ENCODE assay signal across 29 cellular contexts in genomic region chr20:46062621-46063020, GRCh38. TPM values are rescaled to one million over a fixed set of nuclear protein-coding genes. Genes with fewer than 3 reads are reported as not detected.
"Had no signal": no experiment of that assay in that cellular context is flagged by ENCODE, and none has a peak within 500 bp of the region (broad histone marks: within the 10 kb centered on the region; RNA-seq: fewer than 3 reads in every experiment).

No MANE protein-coding gene starts in this region.

- H3K27me3 ChIP-seq: breast epithelium, pancreas, right atrium auricular region, thyroid gland had no signal

- H3K4me3 ChIP-seq: breast epithelium, heart right ventricle, pancreas, psoas muscle, right atrium auricular region, thyroid gland, upper lobe of right lung had no signal

- H3K9me3 Mint-ChIP-seq: activated naive CD4-positive, alpha-beta T cell treated with anti-CD3 and anti-CD28 coated beads for 36 hours; activated naive CD8-positive, alpha-beta T cell treated with anti-CD3 and anti-CD28 coated beads, Interleukin-2, amount 10 ng/mL, durations not matched to agents 7 days and 5 days; nephron had no signal

- ATAC-seq: heart right ventricle, left colon, pancreas, psoas muscle, upper lobe of right lung had no signal

- H3K27ac Mint-ChIP-seq: activated naive CD4-positive, alpha-beta T cell treated with anti-CD3 and anti-CD28 coated beads for 36 hours; activated naive CD8-positive, alpha-beta T cell treated with anti-CD3 and anti-CD28 coated beads, Interleukin-2, amount 10 ng/mL, durations not matched to agents 7 days and 5 days; nephron had no signal

- H3K27ac ChIP-seq: breast epithelium, epithelial cell of prostate, neutrophil, pancreas, psoas muscle, right atrium auricular region, thyroid gland, upper lobe of right lung had no signal

- H3K4me3 Mint-ChIP-seq: activated naive CD4-positive, alpha-beta T cell treated with anti-CD3 and anti-CD28 coated beads for 36 hours; activated naive CD8-positive, alpha-beta T cell treated with anti-CD3 and anti-CD28 coated beads, Interleukin-2, amount 10 ng/mL, durations not matched to agents 7 days and 5 days; nephron had no signal

- DNase-seq: activated CD4-positive, alpha-beta T cell treated with anti-CD3 and anti-CD28 coated beads for 1 hour; activated CD4-positive, alpha-beta T cell treated with anti-CD3 and anti-CD28 coated beads, Interleukin-2, amount 50 U/mL, for 4 hours; activated effector memory CD4-positive, alpha-beta T cell treated with Interleukin-2 at 50 U/mL for 16 hours; activated naive CD4-positive, alpha-beta T cell treated with anti-CD3 and anti-CD28 coated beads for 36 hours; activated naive CD8-positive, alpha-beta T cell treated with anti-CD3 and anti-CD28 coated beads, Interleukin-2, amount 10 ng/mL, durations not matched to agents 7 days and 5 days; activated T-cell treated with anti-CD3 and anti-CD28 coated beads, Interleukin-2, amount 50 U/mL, for 48 hours; amniotic stem cell; heart right ventricle; left colon; mesenchymal stem cell; pancreas; psoas muscle; stimulated activated CD4-positive, alpha-beta T cell treated with anti-CD3 and anti-CD28 coated beads, Interleukin-12 subunit alpha, Interleukin-12 subunit beta, amount 100 ng/mL, for 4 hours; stimulated activated CD4-positive, alpha-beta T cell treated with anti-CD3 and anti-CD28 coated beads, Interleukin-4, amount 100 ng/mL, for 4 hours; stimulated activated naive CD8-positive, alpha-beta T cell treated with anti-CD3 and anti-CD28 coated beads, Interleukin-15, Interleukin-2, amounts not matched to agents 100 U/mL and 50 U/mL, for 24 hours; T-helper 1 cell; thyroid gland; upper lobe of right lung had no signal

- H3K9me3 ChIP-seq: breast epithelium, heart right ventricle, neutrophil, pancreas, psoas muscle, right atrium auricular region, thyroid gland, upper lobe of right lung had no signal

RNA-seq across cellular contexts. Expression of gene SLC12A5, which starts 33.6 kb away (rescaled TPM):
- total RNA-seq: activated naive CD4-positive, alpha-beta T cell treated with anti-CD3 and anti-CD28 coated beads for 36 hours; lower leg skin; myocyte; psoas muscle; right atrium auricular region; skeletal muscle tissue; subcutaneous adipose tissue had no signal
- polyA plus RNA-seq: keratinocyte had no signal

RNA-seq across cellular contexts. Expression of gene MMP9, which starts 53.9 kb away (rescaled TPM):
- total RNA-seq: activated naive CD4-positive, alpha-beta T cell treated with anti-CD3 and anti-CD28 coated beads for 36 hours; fibroblast of villous mesenchyme; myocyte had no signal
